ENCODE assay signal across 8 cellular contexts in the genomic region with DNA sequence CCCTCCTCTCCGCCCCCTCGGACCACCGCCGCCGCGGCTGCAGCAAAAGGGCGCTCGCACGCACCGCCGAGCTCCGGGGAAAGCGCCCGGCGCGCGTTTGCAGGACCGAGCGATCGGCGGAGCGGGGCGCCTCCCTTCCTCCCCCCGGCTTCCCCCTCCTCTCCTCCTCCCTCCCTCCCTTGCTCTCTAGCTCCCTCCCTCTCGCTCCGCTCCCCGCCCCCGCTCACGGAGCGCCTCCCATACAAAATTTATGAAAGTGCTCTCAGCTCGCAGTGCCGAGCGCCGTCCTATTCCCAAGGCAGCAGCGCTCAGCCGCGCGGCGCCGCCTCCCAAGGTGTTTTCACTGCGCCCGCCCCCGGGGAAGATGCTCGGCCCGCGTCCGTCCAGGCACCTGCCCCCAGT. TPM values are rescaled to one million over a fixed set of nuclear protein-coding genes. Genes with fewer than 3 reads are reported as not detected.
DNase-seq lines count a peak whose midpoint lies in the region; ATAC-seq, FAIRE-seq and TF ChIP-seq lines count a peak whose summit lies in the region.

A gene with protein sequence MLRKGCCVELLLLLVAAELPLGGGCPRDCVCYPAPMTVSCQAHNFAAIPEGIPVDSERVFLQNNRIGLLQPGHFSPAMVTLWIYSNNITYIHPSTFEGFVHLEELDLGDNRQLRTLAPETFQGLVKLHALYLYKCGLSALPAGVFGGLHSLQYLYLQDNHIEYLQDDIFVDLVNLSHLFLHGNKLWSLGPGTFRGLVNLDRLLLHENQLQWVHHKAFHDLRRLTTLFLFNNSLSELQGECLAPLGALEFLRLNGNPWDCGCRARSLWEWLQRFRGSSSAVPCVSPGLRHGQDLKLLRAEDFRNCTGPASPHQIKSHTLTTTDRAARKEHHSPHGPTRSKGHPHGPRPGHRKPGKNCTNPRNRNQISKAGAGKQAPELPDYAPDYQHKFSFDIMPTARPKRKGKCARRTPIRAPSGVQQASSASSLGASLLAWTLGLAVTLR (minus strand): TSS at position 115 of the 402 bp plus-strand sequence. CDS start 469 bp downstream, outside the sequence.

- TF ChIP-seq RAD21 in H1 (IDR thresholded peaks at IDR 0.05 in 1 of 2, conservative IDR thresholded peaks at IDR 0.05 in 1 of 2; ENCODE audit: low read depth in 2 of 2, low read length in 2 of 2): no peak

- no peaks in the 10 kb centered on the region for H3K79me1 ChIP-seq in H1 (ENCODE audit: low read depth, low read length)

- H4K5ac ChIP-seq in H1 (ENCODE audit: insufficient read length, low read depth, low read length): no peak within 1 kb of the TSS

- peaks cover 0 to 17% (median 6%) of the 10 kb centered on the region in 4 experiments; a peak in 6 of 7 replicates for H3K4me1 ChIP-seq in H1 (replicated peaks in 1 of 4; ENCODE audit: control insufficient read depth in 3 of 4, insufficient read depth in 4 of 4, low read length in 3 of 4)
- H3K4me1 ChIP-seq in mononuclear cell (ENCODE audit: insufficient read depth, low read length): peaks cover 38% of the 10 kb centered on the region

- CTCF ChIA-PET in GM10248 (lab: Yijun Ruan, JAX): interaction anchor here (0.6 to 2.6 kb wide), 3 partner anchors 116 to 304 kb away, joined by 3 to 10 read pairs (median 9); no protein-coding TSS in a partner anchor
- CTCF ChIA-PET in activated CD8-positive, alpha-beta memory T cell treated with anti-CD3 and anti-CD28 coated beads, Interleukin-2, amount 10 ng/mL, durations not matched to agents 7 days and 5 days (lab: Charles Lee): interaction anchor here (0.6 to 3.4 kb wide), 11 partner anchors 12 to 376 kb away, joined by 3 to 27 read pairs (median 4); a partner anchor contains a TSS
- CTCF ChIA-PET in H1 (lab: Charles Lee; ENCODE audit: partially characterized antibody): interaction anchor here (0.8 to 5.3 kb wide), 15 partner anchors 13 to 121 kb away, joined by 3 to 47 read pairs (median 4); no protein-coding TSS in a partner anchor

- H3K9ac ChIP-seq in H1 (replicated peaks in 1 of 4; ENCODE audit: extremely low read depth in 1 of 4, low read depth in 3 of 4, low read length in 3 of 4): no peak within 1 kb of the TSS

- no peaks in the 10 kb centered on the region for H3K9me3 Mint-ChIP-seq in activated CD8-positive, alpha-beta memory T cell treated with anti-CD3 and anti-CD28 coated beads, Interleukin-2, amount 10 ng/mL, durations not matched to agents 7 days and 5 days (ENCODE audit: low read depth)

- H2BK120ac ChIP-seq in H1 (replicated peaks; ENCODE audit: low read depth, low read length): no peak within 1 kb of the TSS

- H2BK5ac ChIP-seq in H1 (ENCODE audit: low read depth, low read length): no peak within 1 kb of the TSS

- ATAC-seq in activated CD8-positive, alpha-beta memory T cell treated with anti-CD3 and anti-CD28 coated beads, Interleukin-2, amount 10 ng/mL, durations not matched to agents 7 days and 5 days: peak; percentile 34

- POLR2A ChIA-PET in GM10248 (lab: Yijun Ruan, JAX): no interaction called here
- POLR2A ChIA-PET in H1 (lab: Charles Lee; ENCODE audit: partially characterized antibody): interaction anchor here (1.0 to 1.2 kb wide), 2 partner anchors 9 to 278 kb away, joined by 3 to 4 read pairs; a partner anchor contains a TSS

- TF ChIP-seq POLR2A in H1 (IDR thresholded peaks at IDR 0.05; ENCODE audit: control extremely low read depth in 1 of 2, low read depth in 2 of 2, low read length in 2 of 2): no peak

- no peak within 1 kb of the TSS; the same call in none of the 2 replicates for H3K18ac ChIP-seq in H1 (ENCODE audit: extremely low read depth, low read length)

- H3K27me3 ChIP-seq in H1 (replicated peaks in 1 of 4; ENCODE audit: control insufficient read depth in 3 of 4, extremely low read depth in 1 of 4, insufficient read depth in 3 of 4, low read length in 3 of 4) (peaks cover 70 to 90% (median 84%) of the 10 kb centered on the region in 4 experiments), mononuclear cell (ENCODE audit: insufficient read depth, low read length) (peaks cover 52% of the 10 kb centered on the region)

- H3K4me3 ChIP-seq in H1 (ENCODE audit: extremely low read depth in 1 of 4, insufficient read depth in 2 of 4, low read depth in 3 of 4, low read length in 4 of 4) (peak within 1 kb of the TSS; percentile 12 to 63 (median 36)), mononuclear cell (ENCODE audit: low read length) (peak within 1 kb of the TSS; percentile 20)

- H3K23me2 ChIP-seq in H1 (ENCODE audit: low read depth, low read length): peaks cover 13% of the 10 kb centered on the region; the same call in 1 of the 2 replicates

- no peaks in the 10 kb centered on the region for H3K36me3 Mint-ChIP-seq in activated CD8-positive, alpha-beta memory T cell treated with anti-CD3 and anti-CD28 coated beads, Interleukin-2, amount 10 ng/mL, durations not matched to agents 7 days and 5 days

- peaks cover 0 to 6% (median 0%) of the 10 kb centered on the region in 4 experiments; a peak in 1 of 8 replicates for H3K36me3 ChIP-seq in H1 (ENCODE audit: control insufficient read depth in 2 of 4, insufficient read depth in 4 of 4, low read length in 3 of 4)

- no peak within 1 kb of the TSS for H3K27ac Mint-ChIP-seq in activated CD8-positive, alpha-beta memory T cell treated with anti-CD3 and anti-CD28 coated beads, Interleukin-2, amount 10 ng/mL, durations not matched to agents 7 days and 5 days

- no peak within 1 kb of the TSS for H3K27ac ChIP-seq in H1 (ENCODE audit: low read depth, low read length)

- H2AFZ ChIP-seq in H1 (ENCODE audit: low read length): no peak within 1 kb of the TSS

- 2% methylated on average over 22 of the region's 47 CpGs; no CpG with 5 or more reads in 1 of the 2 experiments for WGBS in H1 (ENCODE audit: extremely low coverage in 1 of 2, insufficient coverage in 1 of 2, insufficient read length in 1 of 2, insufficient replicate concordance in 2 of 2, low coverage in 1 of 2, low lambda C conversion rate in 2 of 2, missing lambda C conversion rate in 1 of 2), 2 experiments

- H4K20me1 ChIP-seq in H1 (replicated peaks in 1 of 2; ENCODE audit: control insufficient read depth in 1 of 2, insufficient read depth in 2 of 2, low read length in 2 of 2): peaks cover 0 to 5% of the 10 kb centered on the region in 2 experiments

- TF ChIP-seq CTCF in GM10248 (IDR thresholded peaks at IDR 0.05; ENCODE audit: control extremely low read depth, extremely low read depth, low read depth, missing control alignments): no peak
- TF ChIP-seq CTCF in H1 (IDR thresholded peaks at IDR 0.05; ENCODE audit: control extremely low read depth in 1 of 3, insufficient read depth in 1 of 3, low read depth in 1 of 3, low read length in 3 of 3): no peak

- no peak for TF ChIP-seq EP300 in H1 (IDR thresholded peaks at IDR 0.05; ENCODE audit: borderline replicate concordance in 1 of 2, low read depth in 2 of 2, low read length in 2 of 2)

- no peaks in the 10 kb centered on the region for H3K9me3 ChIP-seq in H1 (ENCODE audit: insufficient read depth in 2 of 2, low read depth in 1 of 2, low read length in 1 of 2)
- no peaks in the 10 kb centered on the region for H3K9me3 ChIP-seq in mononuclear cell (ENCODE audit: low read depth, low read length)

- no peak within 1 kb of the TSS for H2BK20ac ChIP-seq in H1 (ENCODE audit: low read length)

- no peak for FAIRE-seq in H1 (lab: Jason Lieb, UNC)

- no peak within 1 kb of the TSS for H4K91ac ChIP-seq in H1 (replicated peaks; ENCODE audit: insufficient read length, low read length)

- H3K14ac ChIP-seq in H1 (ENCODE audit: insufficient read length): no peak within 1 kb of the TSS

- no peak within 1 kb of the TSS for H2BK12ac ChIP-seq in H1 (ENCODE audit: low read depth, low read length)

- H3K4ac ChIP-seq in H1 (replicated peaks; ENCODE audit: insufficient read length, low read depth, low read length): no peak within 1 kb of the TSS

- peaks cover 60% of the 10 kb centered on the region for H3K27me3 Mint-ChIP-seq in activated CD8-positive, alpha-beta memory T cell treated with anti-CD3 and anti-CD28 coated beads, Interleukin-2, amount 10 ng/mL, durations not matched to agents 7 days and 5 days

- no peaks in the 10 kb centered on the region for H3K79me2 ChIP-seq in H1 (ENCODE audit: control insufficient read depth in 1 of 2, insufficient read depth in 2 of 2, low read length in 2 of 2)

- H4K8ac ChIP-seq in H1 (ENCODE audit: extremely low read depth, insufficient read depth, low read length): peak within 1 kb of the TSS; percentile 4; the same call in 1 of the 2 replicates

- DNase-seq in GM10248 (ENCODE audit: extremely low spot score) (peak; percentile 62), NCI-H2227 (lab: John Stamatoyannopoulos, UW; ENCODE audit: unreplicated experiment) (peak; percentile 86), H1 (ENCODE audit: low read depth in 1 of 2, low spot score in 2 of 2) (peak in 1 of 2 experiments; percentile 69), NK-92 (lab: John Stamatoyannopoulos, UW; ENCODE audit: unreplicated experiment) (no peak), NCI-H1048 (lab: John Stamatoyannopoulos, UW) (no peak)
- peak; percentile 77 for DNase-seq in activated CD8-positive, alpha-beta memory T cell treated with anti-CD3 and anti-CD28 coated beads, Interleukin-2, amount 10 ng/mL, durations not matched to agents 7 days and 5 days
- peak; percentile 51 to 76 (median 64) for DNase-seq in stimulated activated naive CD4-positive, alpha-beta T cell (lab: John Stamatoyannopoulos, UW)

- no peak within 1 kb of the TSS for H2BK15ac ChIP-seq in H1 (ENCODE audit: low read length)

- no peak within 1 kb of the TSS for H3K56ac ChIP-seq in H1 (replicated peaks; ENCODE audit: insufficient read length, low read depth, low read length)

- peak within 1 kb of the TSS; percentile 64 to 80 for H3K4me2 ChIP-seq in H1 (ENCODE audit: insufficient read depth in 1 of 2, low read depth in 2 of 2, low read length in 2 of 2)

- peaks cover 14% of the 10 kb centered on the region for H3K4me1 Mint-ChIP-seq in activated CD8-positive, alpha-beta memory T cell treated with anti-CD3 and anti-CD28 coated beads, Interleukin-2, amount 10 ng/mL, durations not matched to agents 7 days and 5 days

- H2AK5ac ChIP-seq in H1 (ENCODE audit: low read depth, low read length): no peak within 1 kb of the TSS

- no peak within 1 kb of the TSS for H3K23ac ChIP-seq in H1 (ENCODE audit: insufficient read length)

- peak within 1 kb of the TSS; percentile 49 for H3K4me3 Mint-ChIP-seq in activated CD8-positive, alpha-beta memory T cell treated with anti-CD3 and anti-CD28 coated beads, Interleukin-2, amount 10 ng/mL, durations not matched to agents 7 days and 5 days

RNA-seq across cellular contexts. Expression of the gene that starts here (rescaled TPM):
- under 1 TPM; 0.09 to 0.45 TPM for total RNA-seq in activated CD8-positive, alpha-beta memory T cell treated with anti-CD3 and anti-CD28 coated beads, Interleukin-2, amount 10 ng/mL, durations not matched to agents 7 days and 5 days
- 0.11 TPM in 1 of 2 replicates, not detected in the other for total RNA-seq in H1 (2021; fragmentation: NEBNext Ultra II Directional; extraction: Animal tissue kit (Norgen Biotek cat#: 25700))
- 0.09 and 0.11 TPM in 2 replicates for polyA plus RNA-seq in H1 (2011; rRNA removed)
- 0.10 TPM for polyA plus RNA-seq in H1 (2011; cell fraction: cytosol; rRNA removed)
- 0.07 TPM for polyA plus RNA-seq in H1 (2011; cell fraction: nucleus; rRNA removed)
- polyA plus RNA-seq in H1 (2012, experiment 1 of 2): 0.11 to 0.17 TPM (median 0.14 TPM) in 3 of 4 replicates, not detected in the other
- 0.12 TPM for polyA plus RNA-seq in H1 (2012, experiment 2 of 2)
- 0.06 TPM for polyA plus RNA-seq in H1 (2013, experiment 1 of 2)
- polyA plus RNA-seq in H1 (2013, experiment 2 of 2): 0.04 TPM
- 0.03 and 0.05 TPM in 2 replicates for polyA minus RNA-seq in H1 (2011; rRNA and poly(A)+ RNA removed)
- not detected for polyA minus RNA-seq in H1 (2011; cell fraction: cytosol; rRNA and poly(A)+ RNA removed)
- not detected for polyA minus RNA-seq in H1 (2011; cell fraction: nucleus; rRNA and poly(A)+ RNA removed)
- not detected for total RNA-seq in mononuclear cell

Comparison
In these comparisons a context has a peak if more than half of its experiments do, and no peak if none do; other contexts are left out.
1. Peak in DNase-seq and ATAC-seq in activated CD8-positive, alpha-beta memory T cell treated with anti-CD3 and anti-CD28 coated beads, Interleukin-2, amount 10 ng/mL, durations not matched to agents 7 days and 5 days; RNA of the gene not detected or under 1 TPM.
2. DNase-seq: peak in GM10248 (single experiment), NCI-H2227 (single experiment) and stimulated activated naive CD4-positive, alpha-beta T cell (6 of 6); none in NK-92 (single experiment) and NCI-H1048 (single experiment).